ENCODE assay signal across 18 cellular contexts in genomic region chr11:19730373-19730772, GRCh38. TPM values are rescaled to one million over a fixed set of nuclear protein-coding genes. Genes with fewer than 3 reads are reported as not detected.
DNase-seq lines count a peak whose midpoint lies in the region; ATAC-seq and TF ChIP-seq lines count a peak whose summit lies in the region.
"Had no signal": no experiment of that assay in that cellular context is flagged by ENCODE, and none has a peak within 500 bp of the region (broad histone marks: within the 10 kb centered on the region; RNA-seq: fewer than 3 reads in every experiment).

No MANE protein-coding gene starts in this region.

- WGBS in SK-N-SH (ENCODE audit: low lambda C conversion rate), result 67% methylated on average over 3 of the region's 11 CpGs
- no CpG with 5 or more reads among the region's 11 CpGs for WGBS in neuronal stem cell (ENCODE audit: extremely low coverage in 2 of 2, insufficient read length in 2 of 2, insufficient replicate concordance in 1 of 2), 2 donors

- CTCF ChIA-PET in SK-N-SH (lab: Yijun Ruan, JAX), result interaction anchor here (0.6 to 4.7 kb wide), 10 partner anchors 9 to 660 kb away, joined by 3 to 27 read pairs (median 3); no protein-coding TSS in a partner anchor

- H2BK15ac ChIP-seq in neuronal stem cell (ENCODE audit: low read length), result no peak overlapping the region

- no peak overlapping the region for H3K23ac ChIP-seq in neuronal stem cell (ENCODE audit: low read depth, low read length, poor library complexity)

- peaks cover 100% of the 10 kb centered on the region for H3K79me2 ChIP-seq in SK-N-SH (ENCODE audit: insufficient read depth)

- H3K36me3 ChIP-seq in SK-N-SH (replicated peaks in 1 of 2; ENCODE audit: control insufficient read depth in 1 of 2, insufficient read depth in 2 of 2, low read length in 1 of 2) (peaks cover 19 to 24% of the 10 kb centered on the region in 2 experiments), neuronal stem cell (replicated peaks in 1 of 2; ENCODE audit: control insufficient read depth in 2 of 2, insufficient read depth in 2 of 2, low read length in 2 of 2) (no peaks in the 10 kb centered on the region), colonic mucosa (no peaks in the 10 kb centered on the region)
- H3K36me3 ChIP-seq: Peyer's patch, upper lobe of right lung had no signal

- no peak overlapping the region for H2BK5ac ChIP-seq in neuronal stem cell (ENCODE audit: low read length)

- H4K91ac ChIP-seq in neuronal stem cell (ENCODE audit: low read depth, low read length, poor library complexity), result no peak overlapping the region

- peak overlapping the region; percentile 15 for H3K18ac ChIP-seq in neuronal stem cell (ENCODE audit: low read length)

- peak in 1 of 2 experiments; percentile 81; a peak in 2 of 4 replicates for TF ChIP-seq EP300 in SK-N-SH (IDR thresholded peaks at IDR 0.05; ENCODE audit: borderline replicate concordance in 1 of 2, low read depth in 1 of 2, low read length in 1 of 2)

- H3K9me3 ChIP-seq in SK-N-SH (no peaks in the 10 kb centered on the region), neuronal stem cell (replicated peaks in 1 of 2; ENCODE audit: control insufficient read depth in 2 of 2, insufficient read depth in 1 of 2, low read depth in 1 of 2, low read length in 2 of 2) (no peaks in the 10 kb centered on the region), colonic mucosa (no peaks in the 10 kb centered on the region)
- H3K9me3 ChIP-seq: Peyer's patch, upper lobe of right lung had no signal

- H3K9ac ChIP-seq in SK-N-SH (no peak overlapping the region), neuronal stem cell (ENCODE audit: low read depth, low read length, poor library complexity) (no peak overlapping the region), colonic mucosa (ENCODE audit: low read depth in 2 of 2, low read length in 2 of 2) (no peak overlapping the region)

- no peaks in the 10 kb centered on the region for H3K9me2 ChIP-seq in SK-N-SH

- H2AK5ac ChIP-seq in neuronal stem cell (ENCODE audit: low read depth, low read length), result peak overlapping the region; percentile 64

- H2AFZ ChIP-seq in SK-N-SH (ENCODE audit: low read depth), result no peak overlapping the region
- H2AFZ ChIP-seq in neuronal stem cell (ENCODE audit: low read length), result no peak overlapping the region

- POLR2A ChIA-PET in SK-N-SH (lab: Yijun Ruan, JAX), result interaction anchor here (1.1 to 1.4 kb wide), 3 partner anchors 12 to 18 kb away, joined by 4 to 6 read pairs (median 4); partner anchors contain the start of gene NAV2

- H4K8ac ChIP-seq in neuronal stem cell (ENCODE audit: low read depth, low read length), result no peak overlapping the region

- TF ChIP-seq CTCF in SK-N-SH (IDR thresholded peaks at IDR 0.05) (no peak), colonic mucosa (IDR thresholded peaks at IDR 0.05) (no peak)

- H3K27ac ChIP-seq in SK-N-SH (ENCODE audit: low read depth in 2 of 2, low read length in 1 of 2) (peak overlapping the region in 1 of 2 experiments; percentile 99; a peak in 2 of 4 replicates), neuronal stem cell (replicated peaks; ENCODE audit: low read length) (no peak overlapping the region), colonic mucosa (no peak overlapping the region)
- H3K27ac ChIP-seq: upper lobe of right lung had no signal

- peak; percentile 33 for TF ChIP-seq RAD21 in SK-N-SH (IDR thresholded peaks at IDR 0.05; ENCODE audit: low read length)

- H3K79me1 ChIP-seq in neuronal stem cell (ENCODE audit: low read depth, low read length), result no peaks in the 10 kb centered on the region

- H3K14ac ChIP-seq in neuronal stem cell (ENCODE audit: low read length), result no peak overlapping the region

- H2BK120ac ChIP-seq in neuronal stem cell (ENCODE audit: low read depth, low read length), result no peak overlapping the region

- ATAC-seq in GM19452 (IDR thresholded peaks at IDR 0.05; ENCODE audit: unreplicated experiment), result no peak
- ATAC-seq: activated CD8-positive, alpha-beta T cell treated with anti-CD3 and anti-CD28 coated beads, Interleukin-2, amount 10 ng/mL, durations not matched to agents 7 days and 5 days; natural killer cell treated with Interleukin-12 subunit alpha and Interleukin-12 subunit beta and Interleukin-15 and Interleukin-18, amount 100 ng/mL, for 72 hours; upper lobe of right lung had no signal

- H3K4me1 ChIP-seq in SK-N-SH (ENCODE audit: control insufficient read depth in 1 of 2, insufficient read depth in 2 of 2, low read depth in 1 of 2, low read length in 1 of 2) (peaks cover 7 to 83% of the 10 kb centered on the region in 2 experiments; a peak in 3 of 4 replicates), neuronal stem cell (ENCODE audit: control insufficient read depth in 2 of 2, insufficient read depth in 1 of 2, low read depth in 1 of 2, low read length in 2 of 2) (peaks cover under 1 to 3% of the 10 kb centered on the region in 2 donors), colonic mucosa (no peaks in the 10 kb centered on the region)
- H3K4me1 ChIP-seq: Peyer's patch had no signal

- H3K4me2 ChIP-seq in SK-N-SH (no peak overlapping the region), neuronal stem cell (ENCODE audit: insufficient read depth, low read length, poor library complexity, severe bottlenecking) (no peak overlapping the region)

- H4K20me1 ChIP-seq in SK-N-SH (ENCODE audit: insufficient read depth), result peaks cover 96% of the 10 kb centered on the region

- peak; percentile 14 for DNase-seq in AG08395 (ENCODE audit: low spot score)
- peak; percentile 78 for DNase-seq in SK-N-SH
- DNase-seq in globus pallidus (ENCODE audit: low spot score), result peak; percentile 81
- DNase-seq in neuronal stem cell (ENCODE audit: low spot score), result no peak
- no peak for DNase-seq in HuH-7.5 (ENCODE audit: low spot score)
- no peak for DNase-seq in colonic mucosa
- DNase-seq in GM19240 (ENCODE audit: insufficient read length, low spot score), result no peak
- DNase-seq: activated CD8-positive, alpha-beta T cell treated with anti-CD3 and anti-CD28 coated beads, Interleukin-2, amount 10 ng/mL, durations not matched to agents 7 days and 5 days; CD4-positive, alpha-beta memory T cell; cortex of kidney; MM.1S; NCI-H774; Peyer's patch; stimulated activated CD4-positive, alpha-beta T cell treated with anti-CD3 and anti-CD28 coated beads, Interleukin-2, amount 100 ng/mL, for 48 hours; SW 1271; upper lobe of right lung had no signal

- H3F3A ChIP-seq in SK-N-SH (replicated peaks; ENCODE audit: insufficient read depth), result peaks cover 15% of the 10 kb centered on the region

- H3K4ac ChIP-seq in neuronal stem cell (ENCODE audit: low read length), result no peak overlapping the region

- intact Hi-C loops in colonic mucosa (cut with DNase I), result no loop called here

- no peaks in the 10 kb centered on the region for H3K27me3 ChIP-seq in SK-N-SH (ENCODE audit: insufficient read depth)
- no peaks in the 10 kb centered on the region for H3K27me3 ChIP-seq in neuronal stem cell (ENCODE audit: control insufficient read depth in 3 of 3, insufficient read depth in 3 of 3, low read depth in 1 of 3, low read length in 3 of 3)
- H3K27me3 ChIP-seq in colonic mucosa, result no peaks in the 10 kb centered on the region
- H3K27me3 ChIP-seq: Peyer's patch, upper lobe of right lung had no signal

- no peak overlapping the region for H3K4me3 ChIP-seq in SK-N-SH (ENCODE audit: low read depth in 2 of 2, low read length in 1 of 2)
- no peak overlapping the region for H3K4me3 ChIP-seq in neuronal stem cell (ENCODE audit: low read length in 2 of 2)
- H3K4me3 ChIP-seq in colonic mucosa, result no peak overlapping the region
- H3K4me3 ChIP-seq: Peyer's patch, upper lobe of right lung had no signal

- no peak overlapping the region for H2BK12ac ChIP-seq in neuronal stem cell (ENCODE audit: low read length)

TF ChIP-seq in SK-N-SH, 30 proteins besides CTCF, POLR2A, EP300 and RAD21 (continues in another document):
- TF ChIP-seq FOXJ3 (CRISPR knock-in tag; IDR thresholded peaks at IDR 0.05), result 0 out of 2 replicates have a peak, but pooled peaks have one; percentile 28
- no peak for TF ChIP-seq FOXM1 (IDR thresholded peaks at IDR 0.05; ENCODE audit: low read depth)
- no peak for TF ChIP-seq NRF1 (IDR thresholded peaks at IDR 0.05; ENCODE audit: low read depth, low read length)
- TF ChIP-seq, protein P1, sequence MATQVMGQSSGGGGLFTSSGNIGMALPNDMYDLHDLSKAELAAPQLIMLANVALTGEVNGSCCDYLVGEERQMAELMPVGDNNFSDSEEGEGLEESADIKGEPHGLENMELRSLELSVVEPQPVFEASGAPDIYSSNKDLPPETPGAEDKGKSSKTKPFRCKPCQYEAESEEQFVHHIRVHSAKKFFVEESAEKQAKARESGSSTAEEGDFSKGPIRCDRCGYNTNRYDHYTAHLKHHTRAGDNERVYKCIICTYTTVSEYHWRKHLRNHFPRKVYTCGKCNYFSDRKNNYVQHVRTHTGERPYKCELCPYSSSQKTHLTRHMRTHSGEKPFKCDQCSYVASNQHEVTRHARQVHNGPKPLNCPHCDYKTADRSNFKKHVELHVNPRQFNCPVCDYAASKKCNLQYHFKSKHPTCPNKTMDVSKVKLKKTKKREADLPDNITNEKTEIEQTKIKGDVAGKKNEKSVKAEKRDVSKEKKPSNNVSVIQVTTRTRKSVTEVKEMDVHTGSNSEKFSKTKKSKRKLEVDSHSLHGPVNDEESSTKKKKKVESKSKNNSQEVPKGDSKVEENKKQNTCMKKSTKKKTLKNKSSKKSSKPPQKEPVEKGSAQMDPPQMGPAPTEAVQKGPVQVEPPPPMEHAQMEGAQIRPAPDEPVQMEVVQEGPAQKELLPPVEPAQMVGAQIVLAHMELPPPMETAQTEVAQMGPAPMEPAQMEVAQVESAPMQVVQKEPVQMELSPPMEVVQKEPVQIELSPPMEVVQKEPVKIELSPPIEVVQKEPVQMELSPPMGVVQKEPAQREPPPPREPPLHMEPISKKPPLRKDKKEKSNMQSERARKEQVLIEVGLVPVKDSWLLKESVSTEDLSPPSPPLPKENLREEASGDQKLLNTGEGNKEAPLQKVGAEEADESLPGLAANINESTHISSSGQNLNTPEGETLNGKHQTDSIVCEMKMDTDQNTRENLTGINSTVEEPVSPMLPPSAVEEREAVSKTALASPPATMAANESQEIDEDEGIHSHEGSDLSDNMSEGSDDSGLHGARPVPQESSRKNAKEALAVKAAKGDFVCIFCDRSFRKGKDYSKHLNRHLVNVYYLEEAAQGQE (IDR thresholded peaks at IDR 0.05; ENCODE audit: low read depth, low read length), result no peak
- TF ChIP-seq YY1 (IDR thresholded peaks at IDR 0.05; ENCODE audit: low read depth), result no peak
- peak; percentile 53 for TF ChIP-seq GATA2 (CRISPR knock-in tag; IDR thresholded peaks at IDR 0.05)
- TF ChIP-seq GABPA (IDR thresholded peaks at IDR 0.05; ENCODE audit: low read depth), result no peak
- peak; percentile 62; the same call in 1 of the 2 replicates for TF ChIP-seq MXI1 (IDR thresholded peaks at IDR 0.05; ENCODE audit: low read depth, low read length)
- TF ChIP-seq TCF12 (IDR thresholded peaks at IDR 0.05), result 0 out of 2 replicates have a peak, but pooled peaks have one; percentile 6
- TF ChIP-seq RCOR1 (IDR thresholded peaks at IDR 0.05; ENCODE audit: low read length), result peak; percentile 87

RNA-seq across cellular contexts. Expression of gene NAV2, which starts 17.7 kb away (rescaled TPM):
- polyA plus RNA-seq in SK-N-SH (2012; rRNA removed), result 19.0 and 26.2 TPM in 2 replicates
- 12.8 and 16.1 TPM in 2 replicates for polyA plus RNA-seq in SK-N-SH (2012; cell fraction: cytosol; rRNA removed)
- polyA plus RNA-seq in SK-N-SH (2012; cell fraction: nucleus; rRNA removed), result 106 and 129 TPM in 2 replicates
- polyA plus RNA-seq in neuronal stem cell (2013, experiment 1 of 2), result 3.2 TPM
- 3.3 TPM for polyA plus RNA-seq in neuronal stem cell (2013, experiment 2 of 2)
- total RNA-seq in colonic mucosa, result 10 to 100 TPM; 21.3 to 45.3 TPM

Comparison
In these comparisons a context has a peak if more than half of its experiments do, and no peak if none do; other contexts are left out.
1. DNase-seq: peak in AG08395 (single experiment), SK-N-SH (single experiment) and globus pallidus (single experiment); none in neuronal stem cell (single experiment), HuH-7.5 (single experiment), colonic mucosa (single experiment) and GM19240 (single experiment).